In genomic region chr2:73669976-73670375, GRCh38 we compare ENCODE assay signal across 6 cellular contexts. TPM values are rescaled to one million over a fixed set of nuclear protein-coding genes. Genes with fewer than 3 reads are reported as not detected.
"Had no signal": no experiment of that assay in that cellular context is flagged by ENCODE, and none has a peak within 500 bp of the region (broad histone marks: within the 10 kb centered on the region; RNA-seq: fewer than 3 reads in every experiment).

No MANE protein-coding gene starts in this region.

RNA-seq across cellular contexts. Expression of gene NAT8, which starts 27.8 kb away (rescaled TPM):
- total RNA-seq: GM23248, H4, H7, HFFc6, HT1080, IMR-90 had no signal
- polyA plus RNA-seq: GM23248, IMR-90 had no signal
